ENCODE assay signal across 1 cellular context in genomic region chr16:47143677-47144558, GRCh38.
TF ChIP-seq lines count a peak whose summit lies in the region.

TSS of gene NETO2 (minus strand) at chr16:47143945. CDS start at chr16:47143612, 333 bp downstream.

TF ChIP-seq in HepG2, 621 proteins besides CTCF, POLR2A, EP300 and RAD21 (continued from another document and continues in another):
- TF ChIP-seq NFAT5 (CRISPR knock-in tag; IDR thresholded peaks at IDR 0.05) (no peak), E2F2 (CRISPR knock-in tag; IDR thresholded peaks at IDR 0.05; ENCODE audit: borderline replicate concordance) (peak; percentile 28; the same call in 1 of the 2 replicates), ZNF670 (CRISPR knock-in tag; IDR thresholded peaks at IDR 0.05; ENCODE audit: borderline replicate concordance) (no peak), ZMAT3 (CRISPR knock-in tag; conservative IDR thresholded peaks at IDR 0.05) (no peak), USF2 (IDR thresholded peaks at IDR 0.05; ENCODE audit: low read depth, low read length) (no peak), USF2 (CRISPR knock-in tag; IDR thresholded peaks at IDR 0.05; ENCODE audit: borderline replicate concordance) (no peak), HMGXB3 (CRISPR knock-in tag; IDR thresholded peaks at IDR 0.05; ENCODE audit: borderline replicate concordance) (0 out of 2 replicates have a peak, but pooled peaks have one; percentile 20), ZNF431 (CRISPR knock-in tag; IDR thresholded peaks at IDR 0.05; ENCODE audit: borderline replicate concordance, low read depth) (0 out of 2 replicates have a peak, but pooled peaks have one; percentile 14), ATF6 (CRISPR knock-in tag; conservative IDR thresholded peaks at IDR 0.05) (no peak), SIX1 (CRISPR knock-in tag; IDR thresholded peaks at IDR 0.05; ENCODE audit: borderline replicate concordance) (no peak), PHB2 (IDR thresholded peaks at IDR 0.05; ENCODE audit: partially characterized antibody) (no peak), ZNF609 (CRISPR knock-in tag; IDR thresholded peaks at IDR 0.05; ENCODE audit: borderline replicate concordance) (no peak), ZBTB4 (CRISPR knock-in tag; IDR thresholded peaks at IDR 0.05; ENCODE audit: borderline replicate concordance) (no peak), ZNF629 (CRISPR knock-in tag; conservative IDR thresholded peaks at IDR 0.05) (no peak), ZNF563 (CRISPR knock-in tag; IDR thresholded peaks at IDR 0.05) (0 out of 2 replicates have a peak, but pooled peaks have one; percentile 1), NFKB2 (CRISPR knock-in tag; IDR thresholded peaks at IDR 0.05; ENCODE audit: borderline replicate concordance) (peak; percentile 58; the same call in 1 of the 2 replicates), MLXIP (CRISPR knock-in tag; IDR thresholded peaks at IDR 0.05; ENCODE audit: borderline replicate concordance) (no peak), PPARG (CRISPR knock-in tag; conservative IDR thresholded peaks at IDR 0.05) (no peak)
